30 cellular contexts compared by ENCODE assay signal in the genomic region with DNA sequence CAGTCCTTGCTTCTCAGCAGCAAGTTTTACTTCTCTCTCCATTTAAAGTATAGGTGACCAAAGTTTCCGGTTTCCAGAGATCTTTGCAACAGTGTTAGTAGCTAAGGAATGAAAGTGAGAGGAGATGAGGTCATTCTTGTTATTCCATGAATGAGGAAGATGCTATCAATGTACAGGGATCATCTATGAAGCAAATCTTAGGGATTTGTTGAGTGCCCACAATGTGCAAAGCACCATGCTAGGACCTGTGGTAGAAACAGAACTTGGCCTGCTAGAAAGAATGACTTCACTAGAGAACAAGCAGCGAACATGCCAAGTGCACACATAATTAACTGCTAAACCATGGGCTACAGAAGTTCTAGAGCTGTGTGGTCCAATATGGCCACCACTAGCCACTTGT.
DNase-seq lines count a peak whose midpoint lies in the region; ATAC-seq, FAIRE-seq and TF ChIP-seq lines count a peak whose summit lies in the region.
"Had no signal": no experiment of that assay in that cellular context is flagged by ENCODE, and none has a peak within 500 bp of the region (broad histone marks: within the 10 kb centered on the region; RNA-seq: fewer than 3 reads in every experiment).

No MANE protein-coding gene starts in this region.

- no TSS peak for BruUV-seq in endothelial cell of umbilical vein (replicated peaks; lab: Mats Ljungman, UMichigan)

- POLR2A ChIA-PET in endothelial cell of umbilical vein (lab: Charles Lee), result no interaction called here
- POLR2A ChIA-PET in CD8-positive, alpha-beta memory T cell (lab: Charles Lee), result no interaction called here

- H3K79me2 ChIP-seq in endothelial cell of umbilical vein (ENCODE audit: control insufficient read depth, insufficient read depth, low read length), result no peaks in the 10 kb centered on the region
- H3K79me2 ChIP-seq in smooth muscle cell (ENCODE audit: low read depth), result no peaks in the 10 kb centered on the region

- peak overlapping the region; percentile 16; the same call in 1 of the 2 replicates for H3K4me3 Mint-ChIP-seq in HFFc6
- H3K4me3 Mint-ChIP-seq in CD8-positive, alpha-beta memory T cell, result no peak overlapping the region
- H3K4me3 Mint-ChIP-seq: activated naive CD4-positive, alpha-beta T cell treated with anti-CD3 and anti-CD28 coated beads, Interleukin-2, amount 10 ng/mL, durations not matched to agents 7 days and 5 days; activated T-cell treated with anti-CD3 and anti-CD28 coated beads, Interleukin-2, amount 50 U/mL, for 72 hours; natural killer cell treated with Interleukin-12 subunit alpha and Interleukin-12 subunit beta and Interleukin-15 and Interleukin-18, amount 100 ng/mL, for 72 hours; stimulated activated naive B cell treated with anti-CD40 and anti-IgM and Interleukin-4, amounts not matched to agents 10 μg/mL and 1 μg/mL and 100 μg/mL, for 72 hours; T-helper 1 cell treated with Interleukin-12 subunit alpha and Interleukin-12 subunit beta and Interleukin-4 antibody, amounts not matched to agents 30 μg/mL and 1 μg/mL, for 36 hours had no signal

- H3K9me3 ChIP-seq in endothelial cell of umbilical vein (replicated peaks; ENCODE audit: control insufficient read depth, insufficient read depth, low read length) (no peaks in the 10 kb centered on the region), smooth muscle cell (replicated peaks; ENCODE audit: low read depth) (no peaks in the 10 kb centered on the region)
- H3K9me3 ChIP-seq in CD8-positive, alpha-beta memory T cell (ENCODE audit: low read length), result no peaks in the 10 kb centered on the region
- H3K9me3 ChIP-seq: left lung, ovary, testis, uterus had no signal

- H3K4me1 Mint-ChIP-seq in HFFc6 (ENCODE audit: low read depth), result peaks cover 34% of the 10 kb centered on the region
- no peaks in the 10 kb centered on the region for H3K4me1 Mint-ChIP-seq in CD8-positive, alpha-beta memory T cell
- H3K4me1 Mint-ChIP-seq: activated naive CD4-positive, alpha-beta T cell treated with anti-CD3 and anti-CD28 coated beads, Interleukin-2, amount 10 ng/mL, durations not matched to agents 7 days and 5 days; stimulated activated naive B cell treated with anti-CD40 and anti-IgM and Interleukin-4, amounts not matched to agents 10 μg/mL and 1 μg/mL and 100 μg/mL, for 72 hours had no signal

- no peak for FAIRE-seq in endothelial cell of umbilical vein (lab: Jason Lieb, UNC)

- H3K9me3 Mint-ChIP-seq in HFFc6, result no peaks in the 10 kb centered on the region
- no peaks in the 10 kb centered on the region for H3K9me3 Mint-ChIP-seq in activated naive CD4-positive, alpha-beta T cell treated with anti-CD3 and anti-CD28 coated beads, Interleukin-2, amount 50 U/mL, for 72 hours
- peaks cover 0 to 3% (median 1%) of the 10 kb centered on the region in 5 donors for H3K9me3 Mint-ChIP-seq in CD8-positive, alpha-beta memory T cell
- H3K9me3 Mint-ChIP-seq: activated naive CD4-positive, alpha-beta T cell treated with anti-CD3 and anti-CD28 coated beads, Interleukin-2, amount 10 ng/mL, durations not matched to agents 7 days and 5 days; natural killer cell treated with Interleukin-12 subunit alpha and Interleukin-12 subunit beta and Interleukin-15 and Interleukin-18, amount 100 ng/mL, for 72 hours; stimulated activated naive B cell treated with anti-CD40 and anti-IgM and Interleukin-4, amounts not matched to agents 10 μg/mL and 1 μg/mL and 100 μg/mL, for 72 hours; T-helper 1 cell treated with Interleukin-12 subunit alpha and Interleukin-12 subunit beta and Interleukin-4 antibody, amounts not matched to agents 30 μg/mL and 1 μg/mL, for 36 hours had no signal

- DNase-seq in HFFc6 (no peak), endothelial cell of umbilical vein (ENCODE audit: low read depth, low spot score) (peak; percentile 21), smooth muscle cell (lab: John Stamatoyannopoulos, UW; ENCODE audit: unreplicated experiment) (no peak), GM19238 (ENCODE audit: insufficient read length, low spot score) (no peak)
- no peak for DNase-seq in activated naive CD4-positive, alpha-beta T cell treated with anti-CD3 and anti-CD28 coated beads, Interleukin-2, amount 50 U/mL, for 72 hours (ENCODE audit: low spot score in 2 of 2)
- no peak for DNase-seq in CD8-positive, alpha-beta memory T cell
- DNase-seq: activated CD4-positive, alpha-beta T cell treated with anti-CD3 and anti-CD28 coated beads for 48 hours; activated naive CD4-positive, alpha-beta T cell treated with anti-CD3 and anti-CD28 coated beads, Interleukin-2, amount 10 ng/mL, durations not matched to agents 7 days and 5 days; activated T-cell treated with anti-CD3 and anti-CD28 coated beads, Interleukin-2, amount 50 U/mL, for 72 hours; anterior cingulate cortex; cerebellar nuclear complex; erythroblast; Karpas-422; left lung; midbrain; NCI-H1048; NCI-H187 treated with DMSO at 0.1 percent for 48 hours; NCI-H526 treated with DMSO at 0.1 percent for 48 hours; right cardiac atrium; SIG-M5; stimulated activated CD4-positive, alpha-beta T cell treated with anti-CD3 and anti-CD28 coated beads, Interleukin-12 subunit alpha, Interleukin-12 subunit beta, amount 100 ng/mL, for 4 hours; stimulated activated CD4-positive, alpha-beta T cell treated with anti-CD3 and anti-CD28 coated beads, Interleukin-4, amount 100 ng/mL, for 24 hours; stimulated activated naive B cell treated with anti-CD40 and anti-IgM and Interleukin-4, amounts not matched to agents 10 μg/mL and 1 μg/mL and 100 μg/mL, for 72 hours; uterus had no signal

- H3K36me3 Mint-ChIP-seq in HFFc6 (ENCODE audit: low read depth), result peaks cover 5% of the 10 kb centered on the region
- H3K36me3 Mint-ChIP-seq in activated naive CD4-positive, alpha-beta T cell treated with anti-CD3 and anti-CD28 coated beads, Interleukin-2, amount 50 U/mL, for 72 hours, result no peaks in the 10 kb centered on the region
- H3K36me3 Mint-ChIP-seq in CD8-positive, alpha-beta memory T cell, result no peaks in the 10 kb centered on the region
- H3K36me3 Mint-ChIP-seq: activated naive CD4-positive, alpha-beta T cell treated with anti-CD3 and anti-CD28 coated beads, Interleukin-2, amount 10 ng/mL, durations not matched to agents 7 days and 5 days; natural killer cell treated with Interleukin-12 subunit alpha and Interleukin-12 subunit beta and Interleukin-15 and Interleukin-18, amount 100 ng/mL, for 72 hours; stimulated activated naive B cell treated with anti-CD40 and anti-IgM and Interleukin-4, amounts not matched to agents 10 μg/mL and 1 μg/mL and 100 μg/mL, for 72 hours had no signal

- H3K27me3 ChIP-seq in endothelial cell of umbilical vein (ENCODE audit: control insufficient read depth in 2 of 2, insufficient read depth in 2 of 2, low read length in 2 of 2) (no peaks in the 10 kb centered on the region), smooth muscle cell (ENCODE audit: low read depth) (no peaks in the 10 kb centered on the region)
- H3K27me3 ChIP-seq in CD8-positive, alpha-beta memory T cell (ENCODE audit: insufficient read depth, low read length, poor library complexity, severe bottlenecking), result no peaks in the 10 kb centered on the region
- H3K27me3 ChIP-seq: left lung, ovary, testis, uterus had no signal

- peak; percentile 25; the same call in 1 of the 3 replicates for ATAC-seq in SK-N-SH treated with all-trans-retinoic acid at 6 μM for 48 hours
- no peak for ATAC-seq in activated naive CD4-positive, alpha-beta T cell treated with anti-CD3 and anti-CD28 coated beads, Interleukin-2, amount 50 U/mL, for 72 hours
- ATAC-seq: activated T-cell treated with anti-CD3 and anti-CD28 coated beads, Interleukin-2, amount 50 U/mL, for 72 hours; left lung; natural killer cell treated with Interleukin-12 subunit alpha and Interleukin-12 subunit beta and Interleukin-15 and Interleukin-18, amount 100 ng/mL, for 72 hours; Panc1; right cardiac atrium; stimulated activated naive B cell treated with anti-CD40 and anti-IgM and Interleukin-4, amounts not matched to agents 10 μg/mL and 1 μg/mL and 100 μg/mL, for 72 hours had no signal

- no peak overlapping the region for H3K9ac ChIP-seq in endothelial cell of umbilical vein (replicated peaks; ENCODE audit: extremely low read depth, insufficient read depth, low read length)
- no peak overlapping the region for H3K9ac ChIP-seq in smooth muscle cell (ENCODE audit: low read depth)

- H2AFZ ChIP-seq in endothelial cell of umbilical vein (ENCODE audit: low read depth, low read length) (no peak overlapping the region), smooth muscle cell (ENCODE audit: low read depth) (no peak overlapping the region)

- H3K27ac ChIP-seq in endothelial cell of umbilical vein (ENCODE audit: insufficient read depth, low read depth, low read length) (no peak overlapping the region), smooth muscle cell (ENCODE audit: low read depth) (peak overlapping the region; percentile 4)
- no peak overlapping the region for H3K27ac ChIP-seq in CD8-positive, alpha-beta memory T cell (ENCODE audit: low read depth, low read length)
- H3K27ac ChIP-seq: ovary, uterus had no signal

- H3K36me3 ChIP-seq in endothelial cell of umbilical vein (ENCODE audit: control insufficient read depth in 2 of 2, extremely low read depth in 1 of 2, insufficient read depth in 2 of 2, low read length in 2 of 2) (no peaks in the 10 kb centered on the region), smooth muscle cell (ENCODE audit: low read depth) (no peaks in the 10 kb centered on the region)
- no peaks in the 10 kb centered on the region for H3K36me3 ChIP-seq in CD8-positive, alpha-beta memory T cell (ENCODE audit: insufficient read depth, low read length)
- H3K36me3 ChIP-seq: left lung, ovary, uterus had no signal

- TF ChIP-seq CTCF in HFFc6 (IDR thresholded peaks at IDR 0.05) (no peak), endothelial cell of umbilical vein (IDR thresholded peaks at IDR 0.05; ENCODE audit: extremely low read depth in 1 of 2, insufficient read depth in 1 of 2, low read depth in 1 of 2, low read length in 2 of 2) (no peak), smooth muscle cell (IDR thresholded peaks at IDR 0.05; ENCODE audit: borderline replicate concordance, insufficient read depth, poor library complexity, severe bottlenecking) (no peak)

- no peaks in the 10 kb centered on the region for H3K27me3 Mint-ChIP-seq in HFFc6 (ENCODE audit: insufficient read depth)
- peaks cover 0 to 3% of the 10 kb centered on the region in 2 donors for H3K27me3 Mint-ChIP-seq in CD8-positive, alpha-beta memory T cell
- H3K27me3 Mint-ChIP-seq: activated naive CD4-positive, alpha-beta T cell treated with anti-CD3 and anti-CD28 coated beads, Interleukin-2, amount 10 ng/mL, durations not matched to agents 7 days and 5 days had no signal

- CTCF ChIA-PET in endothelial cell of umbilical vein (lab: Charles Lee), result no interaction called here
- CTCF ChIA-PET in CD8-positive, alpha-beta memory T cell (lab: Charles Lee), result no interaction called here

- TF ChIP-seq POLR2A in endothelial cell of umbilical vein (IDR thresholded peaks at IDR 0.05; ENCODE audit: low read depth, low read length), result no peak

- 67% methylated on average over 2 of the region's 2 CpGs for WGBS in smooth muscle cell (ENCODE audit: low lambda C conversion rate)

- intact Hi-C loops in endothelial cell of umbilical vein (cut with micrococcal nuclease), result loop anchor here (5.0 kb wide), 1 partner anchor 49 kb away; no protein-coding TSS in a partner anchor

- dilution Hi-C loops in endothelial cell of umbilical vein (cut with MboI; ENCODE audit: extremely low pct_ligation_motif_present, low sequenced_read_pairs), result no loop called here

- no peak overlapping the region for H3K4me3 ChIP-seq in endothelial cell of umbilical vein (replicated peaks in 1 of 3; ENCODE audit: insufficient read depth in 1 of 3, low read depth in 1 of 3, low read length in 3 of 3)
- no peak overlapping the region for H3K4me3 ChIP-seq in smooth muscle cell
- no peak overlapping the region for H3K4me3 ChIP-seq in CD8-positive, alpha-beta memory T cell (ENCODE audit: low read length)
- H3K4me3 ChIP-seq: left lung, ovary, testis, uterus had no signal

- H3K9me1 ChIP-seq in endothelial cell of umbilical vein (replicated peaks; ENCODE audit: control insufficient read depth, extremely low read depth, insufficient read depth, low read length), result no peaks in the 10 kb centered on the region

- H3F3A ChIP-seq in smooth muscle cell (ENCODE audit: low read depth), result no peaks in the 10 kb centered on the region

- H3K27ac Mint-ChIP-seq in HFFc6, result peak overlapping the region; percentile 49
- no peak overlapping the region for H3K27ac Mint-ChIP-seq in activated naive CD4-positive, alpha-beta T cell treated with anti-CD3 and anti-CD28 coated beads, Interleukin-2, amount 50 U/mL, for 72 hours
- no peak overlapping the region for H3K27ac Mint-ChIP-seq in CD8-positive, alpha-beta memory T cell
- H3K27ac Mint-ChIP-seq: activated naive CD4-positive, alpha-beta T cell treated with anti-CD3 and anti-CD28 coated beads, Interleukin-2, amount 10 ng/mL, durations not matched to agents 7 days and 5 days; activated T-cell treated with anti-CD3 and anti-CD28 coated beads, Interleukin-2, amount 50 U/mL, for 72 hours; natural killer cell treated with Interleukin-12 subunit alpha and Interleukin-12 subunit beta and Interleukin-15 and Interleukin-18, amount 100 ng/mL, for 72 hours; stimulated activated naive B cell treated with anti-CD40 and anti-IgM and Interleukin-4, amounts not matched to agents 10 μg/mL and 1 μg/mL and 100 μg/mL, for 72 hours; T-helper 1 cell treated with Interleukin-12 subunit alpha and Interleukin-12 subunit beta and Interleukin-4 antibody, amounts not matched to agents 30 μg/mL and 1 μg/mL, for 36 hours had no signal

- H3K4me2 ChIP-seq in endothelial cell of umbilical vein (ENCODE audit: insufficient read depth, low read length), result no peak overlapping the region
- no peak overlapping the region for H3K4me2 ChIP-seq in smooth muscle cell

- H4K20me1 ChIP-seq in endothelial cell of umbilical vein (replicated peaks; ENCODE audit: control insufficient read depth, extremely low read depth, insufficient read depth, low read length) (no peaks in the 10 kb centered on the region), smooth muscle cell (ENCODE audit: low read depth) (no peaks in the 10 kb centered on the region)

- H3K4me1 ChIP-seq in endothelial cell of umbilical vein (ENCODE audit: control insufficient read depth, extremely low read depth, insufficient read depth, low read length) (peaks cover 24% of the 10 kb centered on the region), smooth muscle cell (ENCODE audit: low read depth) (no peaks in the 10 kb centered on the region)
- no peaks in the 10 kb centered on the region for H3K4me1 ChIP-seq in CD8-positive, alpha-beta memory T cell (ENCODE audit: insufficient read depth, low read length)
- H3K4me1 ChIP-seq: left lung, uterus had no signal
